Comparison of ENCODE assay signal across 20 cellular contexts in genomic region chr19:31979949-31980670, GRCh38.
A peak's percentile ranks its signal among the peaks of the same experiment; 100 is the strongest.
DNase-seq lines count a peak whose midpoint lies in the region; ATAC-seq, FAIRE-seq and TF ChIP-seq lines count a peak whose summit lies in the region.
"Had no signal": no experiment of that assay in that cellular context is flagged by ENCODE, and none has a peak within 500 bp of the region (broad histone marks: within the 10 kb centered on the region; RNA-seq: fewer than 3 reads in every experiment).

No MANE protein-coding gene starts in this region.

- WGBS in HepG2 (ENCODE audit: low lambda C conversion rate) = 56% methylated on average over 23 of the region's 23 CpGs
- WGBS in right lobe of liver (ENCODE audit: insufficient coverage, low coverage, low lambda C conversion rate, missing lambda C conversion rate) = 62% methylated on average over 15 of the region's 23 CpGs

- CTCF ChIA-PET in HepG2 (lab: Yijun Ruan, JAX; ENCODE audit: low intra/inter-chr PET ratio, low total read pairs) = no interaction called here

- no peak overlapping the region for H3K4me3 Mint-ChIP-seq in osteocyte (ENCODE audit: unreplicated experiment)
- H3K4me3 Mint-ChIP-seq: CD4-positive, CD25-positive, alpha-beta regulatory T cell; CD8-positive, alpha-beta memory T cell; H9 had no signal

- H3K27ac Mint-ChIP-seq in osteocyte (ENCODE audit: unreplicated experiment) = no peak overlapping the region
- H3K27ac Mint-ChIP-seq: CD4-positive, CD25-positive, alpha-beta regulatory T cell; CD8-positive, alpha-beta memory T cell; H9 had no signal

- TF ChIP-seq POLR2A in HepG2 (IDR thresholded peaks at IDR 0.05; ENCODE audit: insufficient read depth in 1 of 2, low read depth in 2 of 2, low read length in 2 of 2) (no peak), right lobe of liver (IDR thresholded peaks at IDR 0.05) (no peak)

- H3K4me3 ChIP-seq in HepG2 (replicated peaks in 1 of 3; ENCODE audit: insufficient read depth in 1 of 3, low read depth in 2 of 3, low read length in 3 of 3) (no peak overlapping the region), right lobe of liver (no peak overlapping the region), lower lobe of right lung (no peak overlapping the region)
- H3K4me3 ChIP-seq: GM12878 had no signal

- DNase-seq in HepG2 (ENCODE audit: low spot score) (no peak), right lobe of liver (no peak), osteocyte (ENCODE audit: extremely low spot score, unreplicated experiment) (peak; percentile 62), ureter (ENCODE audit: low spot score) (peak; percentile 26), lower lobe of right lung (no peak), NCI-H526 (lab: John Stamatoyannopoulos, UW) (no peak), NCI-H2081 treated with DMSO at 0.1 percent for 48 hours (lab: John Stamatoyannopoulos, UW) (no peak)
- DNase-seq: BE2C; C1 segment of cervical spinal cord; CD4-positive, CD25-positive, alpha-beta regulatory T cell; CD8-positive, alpha-beta memory T cell; COR-L47; DMS 273 treated with DMSO at 0.1 percent for 48 hours; DMS53; DND-41; EL; H9 had no signal

- in situ Hi-C loops in HepG2 (cut with HindIII; ENCODE audit: extremely low pct_ligation_motif_present, low pct_unique_long_range_greater_than_20kb) = no loop called here

- no peak for TF ChIP-seq RAD21 in HepG2 (CRISPR knock-in tag; IDR thresholded peaks at IDR 0.05)

- H4K20me1 ChIP-seq in HepG2 (ENCODE audit: insufficient read depth, low read length) = no peaks in the 10 kb centered on the region

- POLR2A ChIA-PET in HepG2 (lab: Yijun Ruan, JAX) = no interaction called here

- peaks cover 57% of the 10 kb centered on the region for H3K9me3 Mint-ChIP-seq in osteocyte (ENCODE audit: unreplicated experiment)

- no peak overlapping the region for H2AFZ ChIP-seq in HepG2 (ENCODE audit: low read length)

- ATAC-seq in HepG2 (no peak), right lobe of liver (no peak), lower lobe of right lung (no peak)
- ATAC-seq: GM12878 had no signal

- H3K4me2 ChIP-seq in HepG2 (ENCODE audit: low read depth, low read length) = no peak overlapping the region

- H3K27me3 ChIP-seq in HepG2 (ENCODE audit: control insufficient read depth in 1 of 2, insufficient read depth in 2 of 2, low read length in 2 of 2) (no peaks in the 10 kb centered on the region; a peak in 2 of 5 replicates), right lobe of liver (no peaks in the 10 kb centered on the region), lower lobe of right lung (ENCODE audit: low read depth) (no peaks in the 10 kb centered on the region)
- H3K27me3 ChIP-seq: BE2C had no signal

- H3K4me1 Mint-ChIP-seq in osteocyte (ENCODE audit: unreplicated experiment) = no peaks in the 10 kb centered on the region
- H3K4me1 Mint-ChIP-seq: CD4-positive, CD25-positive, alpha-beta regulatory T cell; CD8-positive, alpha-beta memory T cell had no signal

- no peak overlapping the region for H3K9ac ChIP-seq in HepG2 (ENCODE audit: insufficient read depth, low read depth, low read length)

- H3K9me3 ChIP-seq in HepG2 (ENCODE audit: low read length) (peaks cover 88% of the 10 kb centered on the region), right lobe of liver (no peaks in the 10 kb centered on the region), lower lobe of right lung (no peaks in the 10 kb centered on the region)
- H3K9me3 ChIP-seq: BE2C had no signal

- H3K36me3 Mint-ChIP-seq in osteocyte (ENCODE audit: unreplicated experiment) = no peaks in the 10 kb centered on the region
- H3K36me3 Mint-ChIP-seq: CD4-positive, CD25-positive, alpha-beta regulatory T cell; CD8-positive, alpha-beta memory T cell had no signal

- TF ChIP-seq CTCF in HepG2 (CRISPR knock-in tag; IDR thresholded peaks at IDR 0.05) = no peak
- TF ChIP-seq CTCF in right lobe of liver (IDR thresholded peaks at IDR 0.05) = no peak
- no peak for TF ChIP-seq CTCF in osteocyte (IDR thresholded peaks at IDR 0.05)
- TF ChIP-seq CTCF in lower lobe of right lung (IDR thresholded peaks at IDR 0.05) = no peak

- intact Hi-C loops in HepG2 (cut with micrococcal nuclease; ENCODE audit: unreplicated experiment) = no loop called here
- intact Hi-C loops in right lobe of liver (cut with DNase I) = no loop called here
- intact Hi-C loops in lower lobe of right lung (cut with DNase I) = no loop called here

- no peaks in the 10 kb centered on the region for H3K79me2 ChIP-seq in HepG2 (ENCODE audit: insufficient read depth, low read length)

- BruUV-seq in HepG2 (replicated peaks; lab: Mats Ljungman, UMichigan) = no TSS peak

- FAIRE-seq in HepG2 (lab: Jason Lieb, UNC) = no peak
- FAIRE-seq: GM12878, H1 had no signal

- H3K36me3 ChIP-seq in HepG2 (replicated peaks in 1 of 2; ENCODE audit: control insufficient read depth in 1 of 2, insufficient read depth in 2 of 2, low read length in 2 of 2) = no peaks in the 10 kb centered on the region
- H3K36me3 ChIP-seq in right lobe of liver = no peaks in the 10 kb centered on the region
- H3K36me3 ChIP-seq in lower lobe of right lung = no peaks in the 10 kb centered on the region
- H3K36me3 ChIP-seq: BE2C had no signal

- H3K27me3 Mint-ChIP-seq in osteocyte (ENCODE audit: unreplicated experiment) = no peaks in the 10 kb centered on the region
- H3K27me3 Mint-ChIP-seq: CD4-positive, CD25-positive, alpha-beta regulatory T cell had no signal

- no peak for TF ChIP-seq EP300 in HepG2 (IDR thresholded peaks at IDR 0.05; ENCODE audit: low read depth in 2 of 2, low read length in 2 of 2)
- TF ChIP-seq EP300 in HepG2 (CRISPR knock-in tag; IDR thresholded peaks at IDR 0.05; ENCODE audit: borderline replicate concordance) = no peak

- H3K4me1 ChIP-seq in HepG2 (ENCODE audit: insufficient read depth, low read length) (no peaks in the 10 kb centered on the region), right lobe of liver (no peaks in the 10 kb centered on the region), lower lobe of right lung (no peaks in the 10 kb centered on the region)
- H3K4me1 ChIP-seq: BE2C had no signal

- no peak overlapping the region for H3K27ac ChIP-seq in HepG2 (ENCODE audit: extremely low read length, insufficient read depth, low read length)
- H3K27ac ChIP-seq in right lobe of liver = no peak overlapping the region
- H3K27ac ChIP-seq in lower lobe of right lung = no peak overlapping the region
- H3K27ac ChIP-seq: 22Rv1 had no signal

TF ChIP-seq in HepG2, 621 proteins besides CTCF, POLR2A, EP300 and RAD21:
- TF ChIP-seq RORA (CRISPR knock-in tag; IDR thresholded peaks at IDR 0.05) (no peak), CCAR2 (optimal IDR thresholded peaks at IDR 0.05; ENCODE audit: low read depth, low read length) (no peak), CBX1 (IDR thresholded peaks at IDR 0.05; ENCODE audit: low read depth) (no peak), CREB1 (IDR thresholded peaks at IDR 0.05) (0 out of 2 replicates have a peak, but pooled peaks have one; percentile 15), CREB1 (CRISPR knock-in tag; IDR thresholded peaks at IDR 0.05) (no peak), TAF15 (IDR thresholded peaks at IDR 0.05; ENCODE audit: low read depth, low read length, poor library complexity, severe bottlenecking) (no peak)

Comparison
In these comparisons a context has a peak if more than half of its experiments do, and no peak if none do; other contexts are left out.
1. DNase-seq: peak in osteocyte (single experiment) and ureter (single experiment); none in HepG2 (single experiment), right lobe of liver (0 of 3), lower lobe of right lung (single experiment), NCI-H526 (0 of 2) and NCI-H2081 treated with DMSO at 0.1 percent for 48 hours (single experiment).